10 cellular contexts compared by ENCODE assay signal in the genomic region with DNA sequence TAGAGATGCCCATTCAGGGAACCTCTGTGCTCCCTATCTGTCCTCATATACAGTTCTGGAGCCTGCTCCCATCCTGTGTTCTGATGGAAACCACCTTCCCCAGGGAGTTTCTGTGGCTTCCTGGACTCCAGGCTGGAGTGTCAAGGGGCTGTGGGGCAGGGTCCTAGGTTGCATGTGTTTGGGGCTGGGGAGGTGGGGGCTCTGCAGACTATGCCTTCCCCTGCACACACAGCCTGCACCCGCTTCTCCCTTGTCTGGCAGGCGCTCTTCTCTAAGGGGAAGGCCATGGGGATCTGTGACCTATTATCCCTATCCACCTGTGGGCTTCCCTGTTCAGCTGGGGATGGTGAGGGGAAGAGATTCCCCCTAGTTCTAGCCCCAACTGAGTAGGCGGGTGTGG.
DNase-seq lines count a peak whose midpoint lies in the region; ATAC-seq and TF ChIP-seq lines count a peak whose summit lies in the region.
"Had no signal": no experiment of that assay in that cellular context is flagged by ENCODE, and none has a peak within 500 bp of the region (broad histone marks: within the 10 kb centered on the region; RNA-seq: fewer than 3 reads in every experiment).

No MANE protein-coding gene starts in this region.

- peaks cover 26 to 97% (median 96%) of the 10 kb centered on the region in 4 donors for H3K4me1 ChIP-seq in tibial artery

- DNase-seq in activated T-cell treated with anti-CD3 and anti-CD28 coated beads, Interleukin-2, amount 50 U/mL, for 24 hours = no peak
- no peak for DNase-seq in activated T-cell treated with anti-CD3 and anti-CD28 coated beads for 4 hours
- DNase-seq in memory B cell (ENCODE audit: low spot score in 2 of 2) = no peak
- DNase-seq in tibial artery = no peak
- DNase-seq in NCI-H446 (lab: John Stamatoyannopoulos, UW) = no peak
- no peak for DNase-seq in T1000 (lab: John Stamatoyannopoulos, UW)
- DNase-seq: NCI-H1694 had no signal

- H3K4me1 Mint-ChIP-seq in activated T-cell treated with anti-CD3 and anti-CD28 coated beads, Interleukin-2, amount 50 U/mL, for 24 hours (ENCODE audit: low read depth) = peaks cover 92% of the 10 kb centered on the region
- H3K4me1 Mint-ChIP-seq in activated naive CD8-positive, alpha-beta T cell (ENCODE audit: low read depth) = peaks cover 73% of the 10 kb centered on the region
- peaks cover 71% of the 10 kb centered on the region for H3K4me1 Mint-ChIP-seq in memory B cell

- no peaks in the 10 kb centered on the region for H3K9me3 Mint-ChIP-seq in activated T-cell treated with anti-CD3 and anti-CD28 coated beads, Interleukin-2, amount 50 U/mL, for 24 hours
- H3K9me3 Mint-ChIP-seq in activated naive CD8-positive, alpha-beta T cell (ENCODE audit: low read depth) = no peaks in the 10 kb centered on the region
- H3K9me3 Mint-ChIP-seq in memory B cell = no peaks in the 10 kb centered on the region

- peak overlapping the region; percentile 94 to 95 for H3K27ac ChIP-seq in tibial artery

- peak overlapping the region in 1 of 2 donors; percentile 93 for H3K4me3 ChIP-seq in tibial artery

- intact Hi-C loops in tibial artery (cut with DNase I; ENCODE audit: low total_unique reads) = no loop called here

- H3K36me3 ChIP-seq in tibial artery = no peaks in the 10 kb centered on the region

- no peak for TF ChIP-seq CTCF in tibial artery (IDR thresholded peaks at IDR 0.05)

- no peaks in the 10 kb centered on the region for H3K9me3 ChIP-seq in tibial artery
- H3K9me3 ChIP-seq: BE2C had no signal

- ATAC-seq in memory B cell (ENCODE audit: low read depth) (no peak), HG02973 (IDR thresholded peaks at IDR 0.05; ENCODE audit: unreplicated experiment) (no peak)

- H3K4me3 Mint-ChIP-seq in activated T-cell treated with anti-CD3 and anti-CD28 coated beads, Interleukin-2, amount 50 U/mL, for 24 hours = peak overlapping the region; percentile 94
- H3K4me3 Mint-ChIP-seq in activated naive CD8-positive, alpha-beta T cell = peak overlapping the region; percentile 99
- peak overlapping the region; percentile 86 for H3K4me3 Mint-ChIP-seq in memory B cell

- no peaks in the 10 kb centered on the region for H3K27me3 Mint-ChIP-seq in activated T-cell treated with anti-CD3 and anti-CD28 coated beads, Interleukin-2, amount 50 U/mL, for 24 hours
- H3K27me3 Mint-ChIP-seq in activated naive CD8-positive, alpha-beta T cell = no peaks in the 10 kb centered on the region
- no peaks in the 10 kb centered on the region for H3K27me3 Mint-ChIP-seq in memory B cell

- H3K27me3 ChIP-seq in tibial artery = no peaks in the 10 kb centered on the region
- H3K27me3 ChIP-seq: BE2C had no signal

- peaks cover 28% of the 10 kb centered on the region for H3K36me3 Mint-ChIP-seq in activated T-cell treated with anti-CD3 and anti-CD28 coated beads, Interleukin-2, amount 50 U/mL, for 24 hours (ENCODE audit: low read depth)
- peaks cover 1% of the 10 kb centered on the region for H3K36me3 Mint-ChIP-seq in activated naive CD8-positive, alpha-beta T cell
- H3K36me3 Mint-ChIP-seq in memory B cell = no peaks in the 10 kb centered on the region

- peak overlapping the region; percentile 100 for H3K27ac Mint-ChIP-seq in activated T-cell treated with anti-CD3 and anti-CD28 coated beads, Interleukin-2, amount 50 U/mL, for 24 hours
- peak overlapping the region; percentile 92 for H3K27ac Mint-ChIP-seq in activated naive CD8-positive, alpha-beta T cell
- peak overlapping the region; percentile 100 for H3K27ac Mint-ChIP-seq in memory B cell
